1 cellular context compared by ENCODE assay signal in genomic region chr3:106114220-106114619, GRCh38.
TF ChIP-seq lines count a peak whose summit lies in the region.

No MANE protein-coding gene starts in this region.

TF ChIP-seq in A549, 52 proteins besides CTCF, POLR2A, EP300 and RAD21 (continued from another document):
- no peak for TF ChIP-seq E2F6 (IDR thresholded peaks at IDR 0.05; ENCODE audit: borderline replicate concordance, low read depth)
- TF ChIP-seq NR3C1 (IDR thresholded peaks at IDR 0.05), result no peak
- TF ChIP-seq HMGXB4 (CRISPR knock-in tag; IDR thresholded peaks at IDR 0.05; ENCODE audit: borderline replicate concordance), result no peak
- no peak for TF ChIP-seq RCOR1 (IDR thresholded peaks at IDR 0.05; ENCODE audit: low read depth, low read length)
- no peak for TF ChIP-seq ZSCAN20 (CRISPR knock-in tag; IDR thresholded peaks at IDR 0.05)
- no peak for TF ChIP-seq SREBF2 (IDR thresholded peaks at IDR 0.05)
- no peak for TF ChIP-seq HOXB13 (CRISPR knock-in tag; IDR thresholded peaks at IDR 0.05; ENCODE audit: low read depth)
- TF ChIP-seq ZC3H11A (IDR thresholded peaks at IDR 0.05), result no peak
- TF ChIP-seq FOSB (CRISPR knock-in tag; IDR thresholded peaks at IDR 0.05), result no peak
- no peak for TF ChIP-seq RARB (CRISPR knock-in tag; IDR thresholded peaks at IDR 0.05)
- TF ChIP-seq ESRRA (IDR thresholded peaks at IDR 0.05; ENCODE audit: borderline replicate concordance, low read length), result no peak
- no peak for TF ChIP-seq SMC3 (IDR thresholded peaks at IDR 0.05)
- no peak for TF ChIP-seq NPAS2 (CRISPR knock-in tag; IDR thresholded peaks at IDR 0.05; ENCODE audit: borderline replicate concordance)
- no peak for TF ChIP-seq MYC (IDR thresholded peaks at IDR 0.05; ENCODE audit: borderline replicate concordance, low read length)
- TF ChIP-seq KDM5A (IDR thresholded peaks at IDR 0.05), result no peak
- TF ChIP-seq FOSL2 (IDR thresholded peaks at IDR 0.05), result no peak
- TF ChIP-seq FOSL2 (CRISPR knock-in tag; IDR thresholded peaks at IDR 0.05), result peak; percentile 66; the same call in 1 of the 2 replicates
- peak; percentile 78; the same call in 1 of the 2 replicates for TF ChIP-seq GATA3 (IDR thresholded peaks at IDR 0.05; ENCODE audit: borderline replicate concordance)
- no peak for TF ChIP-seq BCL3 (IDR thresholded peaks at IDR 0.05)
- TF ChIP-seq MAX (IDR thresholded peaks at IDR 0.05), result peak; percentile 27; the same call in 1 of the 2 replicates
- no peak for TF ChIP-seq BHLHE40 (IDR thresholded peaks at IDR 0.05; ENCODE audit: low read depth, low read length)
- no peak for TF ChIP-seq HDAC2 (IDR thresholded peaks at IDR 0.05)
- no peak for TF ChIP-seq TFCP2L1 (CRISPR knock-in tag; IDR thresholded peaks at IDR 0.05)
- TF ChIP-seq JUNB (IDR thresholded peaks at IDR 0.05), result no peak
- no peak for TF ChIP-seq HEYL (CRISPR knock-in tag; IDR thresholded peaks at IDR 0.05)
